ENCODE assay signal across 8 cellular contexts in the genomic region with DNA sequence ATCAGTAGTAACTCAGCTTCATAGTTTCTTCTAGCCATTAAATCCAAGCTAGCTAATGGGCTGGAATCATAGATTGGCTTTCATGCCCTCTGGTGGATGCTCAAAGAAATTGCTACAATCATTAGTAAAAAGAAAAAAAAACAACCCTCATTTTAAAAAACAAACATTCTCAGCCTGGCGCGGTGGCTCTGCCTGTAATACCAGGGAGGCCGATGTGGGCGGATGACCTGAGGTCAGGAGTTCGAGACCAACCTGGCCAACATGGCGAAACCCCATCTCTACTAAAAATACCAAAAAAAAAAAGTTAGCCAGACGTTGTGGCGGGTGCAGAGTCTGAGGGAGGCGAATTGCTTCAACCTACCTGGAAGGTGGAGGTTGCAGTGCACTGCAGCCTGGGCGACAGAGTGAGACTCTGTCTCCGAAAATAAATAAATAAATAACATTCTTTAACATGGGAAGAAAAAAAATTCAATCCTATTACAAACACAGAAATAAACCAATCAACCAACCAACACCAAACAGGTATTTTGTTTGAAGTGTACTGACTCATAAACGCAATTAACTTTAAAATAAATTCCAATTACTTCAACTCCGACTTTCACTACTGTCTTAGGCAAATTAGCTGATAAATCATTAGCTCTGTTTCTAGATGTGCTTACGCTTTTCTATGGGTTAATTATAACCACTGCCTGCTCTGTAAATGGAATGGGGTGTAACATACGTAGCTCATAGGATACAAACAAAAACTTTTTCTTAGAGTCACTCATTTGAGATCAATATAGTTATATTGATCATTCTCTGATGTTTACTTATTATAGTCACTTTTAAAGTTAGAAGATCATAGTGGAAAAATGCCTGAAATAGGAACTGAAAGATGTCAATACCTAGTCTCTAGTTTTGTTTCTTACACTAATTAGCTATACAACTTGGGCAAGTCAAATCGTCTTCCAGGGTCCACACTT. TPM values are rescaled to one million over a fixed set of nuclear protein-coding genes. Genes with fewer than 3 reads are reported as not detected.
DNase-seq lines count a peak whose midpoint lies in the region; ATAC-seq and TF ChIP-seq lines count a peak whose summit lies in the region.

No MANE protein-coding gene starts in this region.

- H2BK12ac ChIP-seq in trophoblast cell (ENCODE audit: low read length): no peak overlapping the region

- H3K36me3 ChIP-seq in DND-41 (ENCODE audit: insufficient read depth, low read length): no peaks in the 10 kb centered on the region
- no peaks in the 10 kb centered on the region for H3K36me3 ChIP-seq in NT2/D1 (ENCODE audit: insufficient read depth, insufficient read length, low read length)
- no peaks in the 10 kb centered on the region for H3K36me3 ChIP-seq in trophoblast cell (ENCODE audit: control insufficient read depth in 1 of 2, insufficient read depth in 2 of 2, low read length in 2 of 2)

- no peak overlapping the region for H3K14ac ChIP-seq in trophoblast cell (ENCODE audit: low read length)

- no peak overlapping the region for H4K91ac ChIP-seq in trophoblast cell (ENCODE audit: low read depth, low read length)

- no peaks in the 10 kb centered on the region for H3K79me1 ChIP-seq in trophoblast cell (ENCODE audit: low read length)

- H3K4me3 Mint-ChIP-seq in activated T-cell treated with anti-CD3 and anti-CD28 coated beads, Interleukin-2, amount 50 U/mL, for 72 hours: peak overlapping the region; percentile 2 to 47

- peak; percentile 64 for TF ChIP-seq CTCF in DND-41 (IDR thresholded peaks at IDR 0.05; ENCODE audit: borderline replicate concordance, extremely low read depth, low read length, poor library complexity, severe bottlenecking)
- peak; percentile 65 for TF ChIP-seq CTCF in foreskin fibroblast (IDR thresholded peaks at IDR 0.05; ENCODE audit: low read depth, low read length)

- H3K36me3 Mint-ChIP-seq in activated T-cell treated with anti-CD3 and anti-CD28 coated beads, Interleukin-2, amount 50 U/mL, for 72 hours (ENCODE audit: insufficient read depth in 2 of 2): no peaks in the 10 kb centered on the region

- no peaks in the 10 kb centered on the region for H3K27me3 Mint-ChIP-seq in activated T-cell treated with anti-CD3 and anti-CD28 coated beads, Interleukin-2, amount 50 U/mL, for 72 hours (ENCODE audit: low read depth)

- no peak overlapping the region for H3K18ac ChIP-seq in trophoblast cell (ENCODE audit: low read length)

- H3K4me3 ChIP-seq in DND-41 (ENCODE audit: low read depth in 1 of 2, low read length in 2 of 2) (no peak overlapping the region), NT2/D1 (ENCODE audit: insufficient read length, low read depth) (no peak overlapping the region), foreskin fibroblast (ENCODE audit: low read depth in 1 of 2, low read length in 2 of 2) (no peak overlapping the region), trophoblast cell (ENCODE audit: low read depth, low read length) (no peak overlapping the region)

- H2AFZ ChIP-seq in DND-41 (ENCODE audit: low read depth, low read length) (no peak overlapping the region), trophoblast cell (ENCODE audit: insufficient read depth, low read length, poor library complexity) (no peak overlapping the region)

- no peak overlapping the region for H4K8ac ChIP-seq in trophoblast cell (ENCODE audit: low read depth, low read length)

- no peak overlapping the region for H2BK120ac ChIP-seq in trophoblast cell (ENCODE audit: insufficient read depth, low read length, poor library complexity)

- no peak overlapping the region for H3K23ac ChIP-seq in trophoblast cell (ENCODE audit: low read length)

- no peaks in the 10 kb centered on the region for H4K20me1 ChIP-seq in DND-41 (ENCODE audit: insufficient read depth, low read length)

- H3K79me2 ChIP-seq in DND-41 (ENCODE audit: insufficient read depth, low read length) (no peaks in the 10 kb centered on the region), trophoblast cell (ENCODE audit: control insufficient read depth, insufficient read depth, low read length, poor library complexity) (no peaks in the 10 kb centered on the region)

- H3K4me1 ChIP-seq in DND-41 (ENCODE audit: insufficient read depth, low read length): no peaks in the 10 kb centered on the region
- H3K4me1 ChIP-seq in NT2/D1 (ENCODE audit: insufficient read depth, insufficient read length): no peaks in the 10 kb centered on the region
- no peaks in the 10 kb centered on the region for H3K4me1 ChIP-seq in trophoblast cell (ENCODE audit: control insufficient read depth in 1 of 2, insufficient read depth in 2 of 2, low read length in 2 of 2)

- H3K9me3 ChIP-seq in DND-41 (ENCODE audit: insufficient read depth, low read length, severe bottlenecking) (no peaks in the 10 kb centered on the region), NT2/D1 (ENCODE audit: insufficient read depth, low read length) (no peaks in the 10 kb centered on the region), trophoblast cell (ENCODE audit: insufficient read depth, low read depth, low read length) (no peaks in the 10 kb centered on the region)

- no peak overlapping the region for H3K9ac ChIP-seq in DND-41 (ENCODE audit: low read depth, low read length)
- H3K9ac ChIP-seq in NT2/D1 (ENCODE audit: insufficient read length, low read depth): no peak overlapping the region
- H3K9ac ChIP-seq in trophoblast cell (ENCODE audit: low read length): no peak overlapping the region

- WGBS in trophoblast cell (ENCODE audit: extremely low coverage, insufficient coverage, insufficient read length): no CpG with 5 or more reads among the region's 16 CpGs

- no peak overlapping the region for H3K27ac ChIP-seq in DND-41 (ENCODE audit: low read length)
- H3K27ac ChIP-seq in trophoblast cell (ENCODE audit: low read depth, low read length): no peak overlapping the region

- H3K27me3 ChIP-seq in DND-41 (ENCODE audit: insufficient read depth, low read length, poor library complexity) (no peaks in the 10 kb centered on the region), NT2/D1 (ENCODE audit: insufficient read depth, insufficient read length) (no peaks in the 10 kb centered on the region), trophoblast cell (ENCODE audit: insufficient read depth, low read length) (no peaks in the 10 kb centered on the region)

- peak overlapping the region; percentile 94 for H3K27ac Mint-ChIP-seq in activated T-cell treated with anti-CD3 and anti-CD28 coated beads, Interleukin-2, amount 50 U/mL, for 72 hours

- H3K4me1 Mint-ChIP-seq in activated T-cell treated with anti-CD3 and anti-CD28 coated beads, Interleukin-2, amount 50 U/mL, for 72 hours (ENCODE audit: low read depth): peaks cover 5% of the 10 kb centered on the region

- H2AK5ac ChIP-seq in trophoblast cell (ENCODE audit: low read length): no peak overlapping the region

- peak; percentile 54; the same call in 2 of the 3 replicates for ATAC-seq in DND-41 (ENCODE audit: insufficient read depth, low read depth)
- ATAC-seq in GM21447 (IDR thresholded peaks at IDR 0.05; ENCODE audit: unreplicated experiment): peak; percentile 60
- ATAC-seq in activated T-cell treated with anti-CD3 and anti-CD28 coated beads, Interleukin-2, amount 50 U/mL, for 72 hours (replicated peaks in 1 of 2): peak; percentile 82 to 85

- H4K12ac ChIP-seq in trophoblast cell (ENCODE audit: low read depth, low read length): no peak overlapping the region

- no peaks in the 10 kb centered on the region for H3K9me3 Mint-ChIP-seq in activated T-cell treated with anti-CD3 and anti-CD28 coated beads, Interleukin-2, amount 50 U/mL, for 72 hours

- H3K4me2 ChIP-seq in DND-41 (ENCODE audit: insufficient read depth, low read length) (no peak overlapping the region), trophoblast cell (ENCODE audit: low read length) (no peak overlapping the region)

- no peak overlapping the region for H3K4ac ChIP-seq in trophoblast cell (ENCODE audit: low read depth, low read length)

- H2BK5ac ChIP-seq in trophoblast cell (ENCODE audit: low read depth, low read length, poor library complexity): no peak overlapping the region

- DNase-seq in DND-41 (peak; percentile 10), HPDE6-E6E7 (ENCODE audit: extremely low spot score) (peak; percentile 21), NT2/D1 (ENCODE audit: low read depth, low spot score) (peak; percentile 64), foreskin fibroblast (peak; percentile 55 to 77), trophoblast cell (peak; percentile 66 to 80), activated gamma-delta T cell (lab: John Stamatoyannopoulos, UW) (no peak)
- DNase-seq in activated T-cell treated with anti-CD3 and anti-CD28 coated beads, Interleukin-2, amount 50 U/mL, for 72 hours: peak; percentile 50 to 60

RNA-seq across cellular contexts. Expression of a gene that starts 24.9 kb away (rescaled TPM):
- not detected for total RNA-seq in activated T-cell treated with anti-CD3 and anti-CD28 coated beads, Interleukin-2, amount 50 U/mL, for 72 hours
- polyA plus RNA-seq in trophoblast cell (2013): not detected in 2 replicates

RNA-seq across cellular contexts. Expression of a gene that starts 36.8 kb away (rescaled TPM):
- under 1 TPM in 1 of 2 donors, not detected in 1; 0.29 TPM for total RNA-seq in activated T-cell treated with anti-CD3 and anti-CD28 coated beads, Interleukin-2, amount 50 U/mL, for 72 hours
- polyA plus RNA-seq in trophoblast cell (2013): 0.26 and 0.38 TPM in 2 replicates
